In the genomic region with DNA sequence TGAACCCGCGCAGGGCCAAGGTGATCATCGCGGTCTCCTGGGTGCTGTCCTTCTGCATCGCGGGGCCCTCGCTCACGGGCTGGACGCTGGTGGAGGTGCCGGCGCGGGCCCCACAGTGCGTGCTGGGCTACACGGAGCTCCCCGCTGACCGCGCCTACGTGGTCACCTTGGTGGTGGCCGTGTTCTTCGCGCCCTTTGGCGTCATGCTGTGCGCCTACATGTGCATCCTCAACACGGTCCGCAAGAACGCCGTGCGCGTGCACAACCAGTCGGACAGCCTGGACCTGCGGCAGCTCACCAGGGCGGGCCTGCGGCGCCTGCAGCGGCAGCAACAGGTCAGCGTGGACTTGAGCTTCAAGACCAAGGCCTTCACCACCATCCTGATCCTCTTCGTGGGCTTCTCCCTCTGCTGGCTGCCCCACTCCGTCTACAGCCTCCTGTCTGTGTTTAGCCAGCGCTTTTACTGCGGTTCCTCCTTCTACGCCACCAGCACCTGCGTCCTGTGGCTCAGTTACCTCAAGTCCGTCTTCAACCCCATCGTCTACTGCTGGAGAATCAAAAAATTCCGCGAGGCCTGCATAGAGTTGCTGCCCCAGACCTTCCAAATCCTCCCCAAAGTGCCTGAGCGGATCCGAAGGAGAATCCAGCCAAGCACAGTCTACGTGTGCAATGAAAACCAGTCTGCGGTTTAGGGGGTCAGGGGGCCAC, we compare ENCODE assay signal across 23 cellular contexts. TPM values are rescaled to one million over a fixed set of nuclear protein-coding genes. Genes with fewer than 3 reads are reported as not detected.
"Had no signal": no experiment of that assay in that cellular context is flagged by ENCODE, and none has a peak within 500 bp of the region (broad histone marks: within the 10 kb centered on the region; RNA-seq: fewer than 3 reads in every experiment).

No MANE protein-coding gene starts in this region.

- H3K27ac ChIP-seq: KMS-11, SJSA1, SK-N-MC had no signal

- H3K4me2 ChIP-seq: KMS-11 had no signal

- H3K9me3 ChIP-seq: SJSA1 had no signal

- H3K27me3 ChIP-seq: SJSA1 had no signal

- DNase-seq: IMR-90, Kasumi-1, MM.1S, NCI-H1092 treated with DMSO at 0.1 percent for 48 hours, NCI-H1436, NCI-H187, NCI-H2029, NCI-H2081 treated with DMSO at 0.1 percent for 48 hours, NCI-H2171, NCI-H226, NCI-H446, NCI-H510A, NCI-H526, NCI-H748 treated with DMSO at 0.1 percent for 48 hours, Right ventricle myocardium superior, RPMI8226, SIG-M5 had no signal

- H3K4me3 ChIP-seq: SJSA1, SK-N-MC had no signal

- H3K36me3 ChIP-seq: SJSA1 had no signal

- H3K9ac ChIP-seq: KMS-11 had no signal

- ATAC-seq: HepG2 had no signal

RNA-seq across cellular contexts. Expression of a gene that starts 0.9 kb away (rescaled TPM):
- total RNA-seq: HepG2, HT1080, IMR-90, M059J, Right ventricle myocardium superior had no signal
- polyA plus RNA-seq: HepG2, IMR-90 had no signal
